ENCODE assay signal across 1 cellular context in genomic region chr16:87543436-87544191, GRCh38.
TF ChIP-seq lines count a peak whose summit lies in the region.

No MANE protein-coding gene starts in this region.

TF ChIP-seq in K562, 482 proteins besides CTCF, POLR2A, EP300 and RAD21:
- TF ChIP-seq NRF1 (conservative IDR thresholded peaks at IDR 0.05 in 1 of 2, IDR thresholded peaks at IDR 0.05 in 1 of 2) (0 out of 4 replicates have a peak, but pooled peaks of 1 of the 2 experiments have one; percentile 12), CEBPG (CRISPR knock-in tag; IDR thresholded peaks at IDR 0.05) (no peak), CEBPG (tag; conservative IDR thresholded peaks at IDR 0.05 in 1 of 2, IDR thresholded peaks at IDR 0.05 in 1 of 2) (no peak), RBM25 (IDR thresholded peaks at IDR 0.05; ENCODE audit: low read depth, low read length, severe bottlenecking) (no peak), ZNF778 (CRISPR knock-in tag; IDR thresholded peaks at IDR 0.05) (no peak), MAX (CRISPR knock-in tag; IDR thresholded peaks at IDR 0.05) (peak; percentile 38; the same call in 1 of the 2 replicates), XRCC5 (IDR thresholded peaks at IDR 0.05; ENCODE audit: low read depth, low read length) (no peak), STAT5B (CRISPR knock-in tag; IDR thresholded peaks at IDR 0.05) (no peak), L3MBTL2 (IDR thresholded peaks at IDR 0.05) (no peak), MYC (IDR thresholded peaks at IDR 0.05; ENCODE audit: low read depth, low read length) (no peak), MYC (CRISPR knock-in tag; IDR thresholded peaks at IDR 0.05; ENCODE audit: borderline replicate concordance, low read depth) (no peak)
